Comparison of ENCODE assay signal across 14 cellular contexts in genomic region chr6:35359346-35359743, GRCh38. TPM values are rescaled to one million over a fixed set of nuclear protein-coding genes. Genes with fewer than 3 reads are reported as not detected.
DNase-seq lines count a peak whose midpoint lies in the region; ATAC-seq, FAIRE-seq and TF ChIP-seq lines count a peak whose summit lies in the region.
"Had no signal": no experiment of that assay in that cellular context is flagged by ENCODE, and none has a peak within 500 bp of the region (broad histone marks: within the 10 kb centered on the region; RNA-seq: fewer than 3 reads in every experiment).

No MANE protein-coding gene starts in this region.

- DNase-seq in heart left ventricle (no peak), left cardiac atrium (no peak), body of pancreas (no peak), type B pancreatic cell (ENCODE audit: extremely low spot score, unreplicated experiment) (no peak), NCI-H2196 treated with DMSO at 0.1 percent for 48 hours (lab: John Stamatoyannopoulos, UW; ENCODE audit: unreplicated experiment) (no peak), D721Med (ENCODE audit: insufficient read length, low spot score) (no peak)
- DNase-seq: Caco-2; Karpas-422; NCI-H1105; NCI-H2171; stimulated activated naive CD4-positive, alpha-beta T cell treated with Interleukin-2 at 50 U/mL for 16 hours had no signal

- H3K36me3 Mint-ChIP-seq in type B pancreatic cell: peaks cover 21% of the 10 kb centered on the region

- ATAC-seq in heart left ventricle (no peak), left cardiac atrium (no peak), body of pancreas (no peak), GM21367 (IDR thresholded peaks at IDR 0.05; ENCODE audit: unreplicated experiment) (no peak)
- ATAC-seq: left colon had no signal

- peaks cover 0 to 27% (median 11%) of the 10 kb centered on the region in 9 donors for H3K36me3 ChIP-seq in heart left ventricle
- no peaks in the 10 kb centered on the region for H3K36me3 ChIP-seq in body of pancreas (replicated peaks in 1 of 2; ENCODE audit: insufficient read depth in 1 of 2, low read depth in 2 of 2)
- peaks cover 13% of the 10 kb centered on the region for H3K36me3 ChIP-seq in muscle layer of colon (ENCODE audit: insufficient read depth, low read length)

- no peak overlapping the region for H3K9ac ChIP-seq in muscle layer of colon (ENCODE audit: low read length)

- H3K27ac ChIP-seq in heart left ventricle (peak overlapping the region in 11 of 12 donors; percentile 3 to 73 (median 57)), body of pancreas (peak overlapping the region in 3 of 4 donors; percentile 52 to 68 (median 63)), muscle layer of colon (ENCODE audit: low read depth, low read length) (peak overlapping the region; percentile 35)

- intact Hi-C loops in heart left ventricle (cut with DNase I): no loop called here
- intact Hi-C loops in left cardiac atrium (cut with DNase I): loop anchor here in 1 of 2 donors (10.0 kb wide), 1 partner anchor 45 kb away; no protein-coding TSS in a partner anchor
- intact Hi-C loops in body of pancreas (cut with DNase I): no loop called here

- no peak for TF ChIP-seq POLR2A in heart left ventricle (IDR thresholded peaks at IDR 0.05)
- TF ChIP-seq POLR2A in body of pancreas (IDR thresholded peaks at IDR 0.05): no peak

- TF ChIP-seq CTCF in heart left ventricle (IDR thresholded peaks at IDR 0.05) (no peak), body of pancreas (IDR thresholded peaks at IDR 0.05) (no peak), type B pancreatic cell (conservative IDR thresholded peaks at IDR 0.05) (no peak), D721Med (IDR thresholded peaks at IDR 0.05; ENCODE audit: insufficient read depth, missing control alignments) (no peak)

- FAIRE-seq in D721Med (lab: Jason Lieb, UNC): no peak

- H3K4me3 ChIP-seq in heart left ventricle (no peak overlapping the region), body of pancreas (no peak overlapping the region), muscle layer of colon (ENCODE audit: low read depth in 1 of 2, low read length in 2 of 2) (no peak overlapping the region)

- no peaks in the 10 kb centered on the region for H3K27me3 Mint-ChIP-seq in type B pancreatic cell

- H3K4me1 ChIP-seq in heart left ventricle (peaks cover 0 to 69% (median 50%) of the 10 kb centered on the region in 12 donors), body of pancreas (peaks cover 40% of the 10 kb centered on the region), muscle layer of colon (ENCODE audit: insufficient read depth, low read length) (peaks cover 47% of the 10 kb centered on the region)

- H3K27me3 ChIP-seq in heart left ventricle (no peaks in the 10 kb centered on the region), body of pancreas (no peaks in the 10 kb centered on the region), muscle layer of colon (ENCODE audit: control insufficient read depth in 1 of 2, insufficient read depth in 2 of 2, low read length in 2 of 2) (no peaks in the 10 kb centered on the region)

- peaks cover 51% of the 10 kb centered on the region for H3K4me1 Mint-ChIP-seq in type B pancreatic cell (ENCODE audit: unreplicated experiment)

- H3K4me3 Mint-ChIP-seq in type B pancreatic cell: no peak overlapping the region

- H3K9me3 ChIP-seq in heart left ventricle (no peaks in the 10 kb centered on the region), body of pancreas (no peaks in the 10 kb centered on the region), muscle layer of colon (ENCODE audit: low read length) (no peaks in the 10 kb centered on the region)
- H3K9me3 ChIP-seq: Caco-2 had no signal

- peak overlapping the region; percentile 76 for H3K27ac Mint-ChIP-seq in type B pancreatic cell

- WGBS in heart left ventricle, 4 donors: 87 to 96% (median 94%) methylated on average over 5 of the region's 5 CpGs
- WGBS in body of pancreas, 2 donors: 97 to 99% methylated on average over 5 of the region's 5 CpGs

- no peaks in the 10 kb centered on the region for H3K9me3 Mint-ChIP-seq in type B pancreatic cell

RNA-seq across cellular contexts. Expression of gene PPARD, which starts 17.0 kb away (rescaled TPM):
- total RNA-seq in heart left ventricle (10 to 100 TPM; 10.0 to 22.0 (median 13.4) TPM), left cardiac atrium (10 to 100 TPM; 14.1 to 21.3 TPM), body of pancreas (10 to 100 TPM in 1 of 2 donors, 1 to 10 TPM in 1; 6.0 to 11.2 TPM), type B pancreatic cell (ENCODE audit: low replicate concordance) (21.9 and 27.1 TPM in 2 replicates)
- polyA plus RNA-seq in heart left ventricle: 10 to 100 TPM; 13.8 to 23.8 TPM
